In the genomic region with DNA sequence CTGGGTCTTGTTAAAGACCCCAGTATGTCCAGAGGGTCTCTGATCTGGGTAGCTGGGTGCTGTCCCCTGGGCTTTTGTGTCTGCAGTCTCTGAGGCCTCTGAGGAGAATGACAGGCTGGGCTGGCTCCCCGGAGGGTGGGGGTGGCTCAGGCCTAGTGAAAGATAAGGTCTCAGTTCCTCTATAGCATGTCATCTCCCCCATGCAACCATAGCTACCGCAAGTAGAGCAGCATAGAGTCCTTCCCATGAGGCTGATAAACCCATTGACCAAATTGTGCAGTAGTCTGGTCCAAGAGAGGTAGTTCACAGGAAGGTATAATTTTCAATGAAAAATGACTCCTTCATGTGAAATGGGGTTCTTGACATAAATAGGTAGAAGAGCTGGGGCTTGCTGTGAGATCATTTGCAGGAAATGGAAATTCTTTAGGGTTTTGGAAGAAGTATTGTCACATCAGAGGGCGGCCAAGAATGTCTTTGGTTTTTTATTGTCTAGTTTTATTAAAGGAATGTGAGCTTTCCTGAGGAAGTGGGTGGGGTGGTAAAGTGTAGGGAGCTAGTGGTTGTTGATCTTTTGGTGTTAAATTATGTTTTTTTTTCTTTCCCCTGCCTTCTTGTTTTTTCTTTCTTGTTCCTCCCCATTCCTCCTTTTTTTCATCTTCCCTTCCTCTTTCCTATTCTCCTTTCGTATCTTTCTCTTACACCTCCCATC, we compare ENCODE assay signal across 1 cellular context.
TF ChIP-seq lines count a peak whose summit lies in the region.

No MANE protein-coding gene starts in this region.

TF ChIP-seq in SK-N-SH, 30 proteins besides CTCF, POLR2A, EP300 and RAD21 (continued from another document):
- TF ChIP-seq SIN3A (IDR thresholded peaks at IDR 0.05; ENCODE audit: borderline replicate concordance, low read depth, low read length) (no peak), RXRA (IDR thresholded peaks at IDR 0.05; ENCODE audit: borderline replicate concordance, low read depth) (no peak), FOSL2 (IDR thresholded peaks at IDR 0.05; ENCODE audit: borderline replicate concordance, low read depth) (no peak), SMC3 (IDR thresholded peaks at IDR 0.05; ENCODE audit: low read depth, low read length) (no peak), ELF1 (IDR thresholded peaks at IDR 0.05) (no peak)
- TF ChIP-seq, protein P1, sequence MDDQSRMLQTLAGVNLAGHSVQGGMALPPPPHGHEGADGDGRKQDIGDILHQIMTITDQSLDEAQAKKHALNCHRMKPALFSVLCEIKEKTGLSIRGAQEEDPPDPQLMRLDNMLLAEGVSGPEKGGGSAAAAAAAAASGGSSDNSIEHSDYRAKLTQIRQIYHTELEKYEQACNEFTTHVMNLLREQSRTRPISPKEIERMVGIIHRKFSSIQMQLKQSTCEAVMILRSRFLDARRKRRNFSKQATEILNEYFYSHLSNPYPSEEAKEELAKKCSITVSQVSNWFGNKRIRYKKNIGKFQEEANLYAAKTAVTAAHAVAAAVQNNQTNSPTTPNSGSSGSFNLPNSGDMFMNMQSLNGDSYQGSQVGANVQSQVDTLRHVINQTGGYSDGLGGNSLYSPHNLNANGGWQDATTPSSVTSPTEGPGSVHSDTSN (IDR thresholded peaks at IDR 0.05), result no peak
- TF ChIP-seq, protein P2, sequence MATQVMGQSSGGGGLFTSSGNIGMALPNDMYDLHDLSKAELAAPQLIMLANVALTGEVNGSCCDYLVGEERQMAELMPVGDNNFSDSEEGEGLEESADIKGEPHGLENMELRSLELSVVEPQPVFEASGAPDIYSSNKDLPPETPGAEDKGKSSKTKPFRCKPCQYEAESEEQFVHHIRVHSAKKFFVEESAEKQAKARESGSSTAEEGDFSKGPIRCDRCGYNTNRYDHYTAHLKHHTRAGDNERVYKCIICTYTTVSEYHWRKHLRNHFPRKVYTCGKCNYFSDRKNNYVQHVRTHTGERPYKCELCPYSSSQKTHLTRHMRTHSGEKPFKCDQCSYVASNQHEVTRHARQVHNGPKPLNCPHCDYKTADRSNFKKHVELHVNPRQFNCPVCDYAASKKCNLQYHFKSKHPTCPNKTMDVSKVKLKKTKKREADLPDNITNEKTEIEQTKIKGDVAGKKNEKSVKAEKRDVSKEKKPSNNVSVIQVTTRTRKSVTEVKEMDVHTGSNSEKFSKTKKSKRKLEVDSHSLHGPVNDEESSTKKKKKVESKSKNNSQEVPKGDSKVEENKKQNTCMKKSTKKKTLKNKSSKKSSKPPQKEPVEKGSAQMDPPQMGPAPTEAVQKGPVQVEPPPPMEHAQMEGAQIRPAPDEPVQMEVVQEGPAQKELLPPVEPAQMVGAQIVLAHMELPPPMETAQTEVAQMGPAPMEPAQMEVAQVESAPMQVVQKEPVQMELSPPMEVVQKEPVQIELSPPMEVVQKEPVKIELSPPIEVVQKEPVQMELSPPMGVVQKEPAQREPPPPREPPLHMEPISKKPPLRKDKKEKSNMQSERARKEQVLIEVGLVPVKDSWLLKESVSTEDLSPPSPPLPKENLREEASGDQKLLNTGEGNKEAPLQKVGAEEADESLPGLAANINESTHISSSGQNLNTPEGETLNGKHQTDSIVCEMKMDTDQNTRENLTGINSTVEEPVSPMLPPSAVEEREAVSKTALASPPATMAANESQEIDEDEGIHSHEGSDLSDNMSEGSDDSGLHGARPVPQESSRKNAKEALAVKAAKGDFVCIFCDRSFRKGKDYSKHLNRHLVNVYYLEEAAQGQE (IDR thresholded peaks at IDR 0.05; ENCODE audit: low read depth, low read length), result no peak
